ENCODE assay signal across 14 cellular contexts in the genomic region with DNA sequence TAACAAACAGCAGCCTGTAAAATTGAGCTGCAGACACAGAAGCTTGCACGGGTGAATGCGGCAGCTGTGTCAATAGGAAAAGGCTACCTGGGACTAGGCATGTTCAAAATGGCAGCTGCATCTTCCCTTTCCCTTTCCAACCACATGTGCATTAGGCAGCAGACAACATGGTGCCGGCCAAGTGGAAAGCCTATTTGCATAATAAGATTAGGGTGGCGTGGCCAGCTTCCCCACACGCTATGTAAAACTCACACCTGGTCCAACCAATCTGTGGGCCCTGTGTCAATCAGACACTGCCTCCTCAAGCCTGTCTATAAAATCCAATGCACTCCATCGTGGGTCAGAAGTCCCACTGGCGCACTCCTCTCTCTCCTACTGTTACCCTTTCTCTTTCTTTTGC.
"Had no signal": no experiment of that assay in that cellular context is flagged by ENCODE, and none has a peak within 500 bp of the region (broad histone marks: within the 10 kb centered on the region; RNA-seq: fewer than 3 reads in every experiment).

No MANE protein-coding gene starts in this region.

- DNase-seq: activated CD4-positive, alpha-beta T cell treated with anti-CD3 and anti-CD28 coated beads, Interleukin-2, amount 10 ng/mL, durations not matched to agents 7 days and 5 days; activated CD8-positive, alpha-beta T cell treated with anti-CD3 and anti-CD28 coated beads, Interleukin-2, amount 10 ng/mL, durations not matched to agents 7 days and 5 days; activated naive CD4-positive, alpha-beta T cell treated with anti-CD3 and anti-CD28 coated beads for 36 hours; activated T-cell treated with anti-CD3 and anti-CD28 coated beads, Interleukin-2, amount 50 U/mL, for 4 hours; body of pancreas; effector memory CD8-positive, alpha-beta T cell; mesenchymal stem cell; mucosa of descending colon; naive B cell; stimulated activated CD4-positive, alpha-beta T cell treated with anti-CD3 and anti-CD28 coated beads, Interleukin-12 subunit alpha, Interleukin-12 subunit beta, amount 100 ng/mL, for 4 hours; stimulated activated CD4-positive, alpha-beta T cell treated with anti-CD3 and anti-CD28 coated beads, Interleukin-1b, Interleukin-23, amount 100 ng/mL, for 48 hours; stimulated activated CD8-positive, alpha-beta memory T cell treated with anti-CD3 and anti-CD28 coated beads, Interleukin-4, amount 100 ng/mL, for 48 hours; stimulated activated naive CD4-positive, alpha-beta T cell; thyroid gland had no signal
